Comparison of ENCODE assay signal across 1 cellular context in the genomic region with DNA sequence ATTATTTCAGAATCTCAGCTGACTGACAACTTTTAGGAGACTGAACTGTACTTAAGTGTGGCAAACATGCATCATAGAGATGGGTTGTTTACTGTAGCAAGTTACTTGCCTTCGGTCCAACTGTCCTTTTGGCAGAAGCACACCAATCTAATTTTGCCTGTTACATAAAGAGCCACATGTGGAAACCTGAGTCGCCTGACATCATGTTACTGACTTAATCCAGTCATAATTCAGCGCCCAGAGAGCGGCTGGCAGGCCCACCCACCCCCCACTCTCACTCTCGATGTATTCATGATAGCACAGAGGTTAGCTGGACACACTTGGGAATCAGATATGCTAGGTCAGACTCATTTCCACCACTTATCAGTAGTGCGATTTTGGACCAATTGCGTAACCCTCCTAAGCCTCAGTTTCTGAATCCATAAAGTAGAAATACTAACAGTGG.
TF ChIP-seq lines count a peak whose summit lies in the region.

No MANE protein-coding gene starts in this region.

TF ChIP-seq in HepG2, 621 proteins besides CTCF, POLR2A, EP300 and RAD21 (continued from another document and continues in another):
- TF ChIP-seq NFYC (CRISPR knock-in tag; IDR thresholded peaks at IDR 0.05) (0 out of 2 replicates have a peak, but pooled peaks have one; percentile 29), SALL1 (CRISPR knock-in tag; IDR thresholded peaks at IDR 0.05) (peak; percentile 67), ZNF354B (CRISPR knock-in tag; IDR thresholded peaks at IDR 0.05) (no peak), ZNF580 (CRISPR knock-in tag; IDR thresholded peaks at IDR 0.05; ENCODE audit: borderline replicate concordance, low read depth) (no peak), ONECUT2 (CRISPR knock-in tag; IDR thresholded peaks at IDR 0.05) (peak; percentile 47; the same call in 1 of the 2 replicates), ZNF367 (CRISPR knock-in tag; IDR thresholded peaks at IDR 0.05; ENCODE audit: borderline replicate concordance) (no peak), NFYB (CRISPR knock-in tag; IDR thresholded peaks at IDR 0.05) (no peak), NPAS2 (CRISPR knock-in tag; IDR thresholded peaks at IDR 0.05; ENCODE audit: borderline replicate concordance) (no peak), NR2C2 (CRISPR knock-in tag; IDR thresholded peaks at IDR 0.05; ENCODE audit: borderline replicate concordance) (no peak), ZNF652 (CRISPR knock-in tag; IDR thresholded peaks at IDR 0.05; ENCODE audit: borderline replicate concordance, low read depth) (no peak), HMG20A (CRISPR knock-in tag; IDR thresholded peaks at IDR 0.05; ENCODE audit: borderline replicate concordance) (peak; percentile 36; the same call in 1 of the 2 replicates), ZNF746 (CRISPR knock-in tag; IDR thresholded peaks at IDR 0.05) (no peak), KDM1A (CRISPR knock-in tag; IDR thresholded peaks at IDR 0.05) (no peak), ZBTB4 (CRISPR knock-in tag; IDR thresholded peaks at IDR 0.05; ENCODE audit: borderline replicate concordance) (no peak), MED13 (CRISPR knock-in tag; IDR thresholded peaks at IDR 0.05) (no peak), GTF2F1 (IDR thresholded peaks at IDR 0.05; ENCODE audit: low read length) (no peak), THAP8 (CRISPR knock-in tag; IDR thresholded peaks at IDR 0.05; ENCODE audit: borderline replicate concordance) (no peak), IKZF5 (CRISPR knock-in tag; IDR thresholded peaks at IDR 0.05) (0 out of 2 replicates have a peak, but pooled peaks have one; percentile 19), ZNF556 (CRISPR knock-in tag; IDR thresholded peaks at IDR 0.05; ENCODE audit: borderline replicate concordance) (no peak), STAT5B (CRISPR knock-in tag; IDR thresholded peaks at IDR 0.05) (no peak), ZNF383 (CRISPR knock-in tag; IDR thresholded peaks at IDR 0.05; ENCODE audit: borderline replicate concordance) (no peak), SMC3 (IDR thresholded peaks at IDR 0.05; ENCODE audit: low read length) (no peak), EZH2 (conservative IDR thresholded peaks at IDR 0.05; ENCODE audit: low read depth, low read length) (no peak), MAZ (IDR thresholded peaks at IDR 0.05; ENCODE audit: borderline replicate concordance, low read depth, low read length) (no peak), MAZ (CRISPR knock-in tag; IDR thresholded peaks at IDR 0.05; ENCODE audit: low read depth) (no peak), HIC2 (CRISPR knock-in tag; IDR thresholded peaks at IDR 0.05; ENCODE audit: low read depth) (no peak), CAMTA2 (CRISPR knock-in tag; IDR thresholded peaks at IDR 0.05; ENCODE audit: borderline replicate concordance) (no peak), ZNF883 (CRISPR knock-in tag; IDR thresholded peaks at IDR 0.05; ENCODE audit: not compliant biosample characterization) (no peak), MEF2D (CRISPR knock-in tag; IDR thresholded peaks at IDR 0.05) (no peak), YEATS2 (CRISPR knock-in tag; IDR thresholded peaks at IDR 0.05; ENCODE audit: borderline replicate concordance) (no peak), ZNF180 (CRISPR knock-in tag; IDR thresholded peaks at IDR 0.05; ENCODE audit: borderline replicate concordance, low read depth) (no peak), ZBTB20 (CRISPR knock-in tag; IDR thresholded peaks at IDR 0.05; ENCODE audit: borderline replicate concordance, low read depth) (no peak), FOXJ3 (CRISPR knock-in tag; IDR thresholded peaks at IDR 0.05; ENCODE audit: borderline replicate concordance) (no peak), RFX1 (IDR thresholded peaks at IDR 0.05) (no peak), ZBTB21 (CRISPR knock-in tag; IDR thresholded peaks at IDR 0.05) (peak; percentile 65; the same call in 1 of the 2 replicates), KDM6A (CRISPR knock-in tag; IDR thresholded peaks at IDR 0.05; ENCODE audit: low read depth) (no peak), TP53 (CRISPR knock-in tag; conservative IDR thresholded peaks at IDR 0.05) (no peak), REPIN1 (CRISPR knock-in tag; IDR thresholded peaks at IDR 0.05; ENCODE audit: borderline replicate concordance, low read depth) (no peak), FOXK1 (CRISPR knock-in tag; IDR thresholded peaks at IDR 0.05; ENCODE audit: borderline replicate concordance, low read depth) (0 out of 2 replicates have a peak, but pooled peaks have one; percentile 50), MATR3 (CRISPR knock-in tag; IDR thresholded peaks at IDR 0.05) (no peak), MAFF (IDR thresholded peaks at IDR 0.05; ENCODE audit: low read depth, low read length) (no peak), ZNF781 (CRISPR knock-in tag; IDR thresholded peaks at IDR 0.05; ENCODE audit: borderline replicate concordance, not compliant biosample characterization) (no peak), ZFAT (CRISPR knock-in tag; conservative IDR thresholded peaks at IDR 0.05) (no peak), ZNF800 (CRISPR knock-in tag; IDR thresholded peaks at IDR 0.05) (no peak), CENPT (CRISPR knock-in tag; IDR thresholded peaks at IDR 0.05; ENCODE audit: low read depth) (no peak), ZNF543 (CRISPR knock-in tag; IDR thresholded peaks at IDR 0.05) (no peak), ZNF24 (IDR thresholded peaks at IDR 0.05) (no peak), ZMAT3 (CRISPR knock-in tag; conservative IDR thresholded peaks at IDR 0.05) (no peak)
- TF ChIP-seq, protein P1, sequence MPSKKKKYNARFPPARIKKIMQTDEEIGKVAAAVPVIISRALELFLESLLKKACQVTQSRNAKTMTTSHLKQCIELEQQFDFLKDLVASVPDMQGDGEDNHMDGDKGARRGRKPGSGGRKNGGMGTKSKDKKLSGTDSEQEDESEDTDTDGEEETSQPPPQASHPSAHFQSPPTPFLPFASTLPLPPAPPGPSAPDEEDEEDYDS (CRISPR knock-in tag; IDR thresholded peaks at IDR 0.05) = no peak
- TF ChIP-seq, protein P2, sequence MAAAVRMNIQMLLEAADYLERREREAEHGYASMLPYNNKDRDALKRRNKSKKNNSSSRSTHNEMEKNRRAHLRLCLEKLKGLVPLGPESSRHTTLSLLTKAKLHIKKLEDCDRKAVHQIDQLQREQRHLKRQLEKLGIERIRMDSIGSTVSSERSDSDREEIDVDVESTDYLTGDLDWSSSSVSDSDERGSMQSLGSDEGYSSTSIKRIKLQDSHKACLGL (CRISPR knock-in tag; IDR thresholded peaks at IDR 0.05) = no peak
- TF ChIP-seq, protein P3, sequence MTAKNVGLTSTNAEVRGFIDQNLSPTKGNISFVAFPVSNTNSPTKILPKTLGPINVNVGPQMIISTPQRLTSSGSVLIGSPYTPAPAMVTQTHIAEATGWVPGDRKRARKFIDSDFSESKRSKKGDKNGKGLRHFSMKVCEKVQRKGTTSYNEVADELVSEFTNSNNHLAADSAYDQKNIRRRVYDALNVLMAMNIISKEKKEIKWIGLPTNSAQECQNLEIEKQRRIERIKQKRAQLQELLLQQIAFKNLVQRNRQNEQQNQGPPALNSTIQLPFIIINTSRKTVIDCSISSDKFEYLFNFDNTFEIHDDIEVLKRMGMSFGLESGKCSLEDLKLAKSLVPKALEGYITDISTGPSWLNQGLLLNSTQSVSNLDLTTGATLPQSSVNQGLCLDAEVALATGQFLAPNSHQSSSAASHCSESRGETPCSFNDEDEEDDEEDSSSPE (CRISPR knock-in tag; IDR thresholded peaks at IDR 0.05) = no peak
- TF ChIP-seq, protein P4, sequence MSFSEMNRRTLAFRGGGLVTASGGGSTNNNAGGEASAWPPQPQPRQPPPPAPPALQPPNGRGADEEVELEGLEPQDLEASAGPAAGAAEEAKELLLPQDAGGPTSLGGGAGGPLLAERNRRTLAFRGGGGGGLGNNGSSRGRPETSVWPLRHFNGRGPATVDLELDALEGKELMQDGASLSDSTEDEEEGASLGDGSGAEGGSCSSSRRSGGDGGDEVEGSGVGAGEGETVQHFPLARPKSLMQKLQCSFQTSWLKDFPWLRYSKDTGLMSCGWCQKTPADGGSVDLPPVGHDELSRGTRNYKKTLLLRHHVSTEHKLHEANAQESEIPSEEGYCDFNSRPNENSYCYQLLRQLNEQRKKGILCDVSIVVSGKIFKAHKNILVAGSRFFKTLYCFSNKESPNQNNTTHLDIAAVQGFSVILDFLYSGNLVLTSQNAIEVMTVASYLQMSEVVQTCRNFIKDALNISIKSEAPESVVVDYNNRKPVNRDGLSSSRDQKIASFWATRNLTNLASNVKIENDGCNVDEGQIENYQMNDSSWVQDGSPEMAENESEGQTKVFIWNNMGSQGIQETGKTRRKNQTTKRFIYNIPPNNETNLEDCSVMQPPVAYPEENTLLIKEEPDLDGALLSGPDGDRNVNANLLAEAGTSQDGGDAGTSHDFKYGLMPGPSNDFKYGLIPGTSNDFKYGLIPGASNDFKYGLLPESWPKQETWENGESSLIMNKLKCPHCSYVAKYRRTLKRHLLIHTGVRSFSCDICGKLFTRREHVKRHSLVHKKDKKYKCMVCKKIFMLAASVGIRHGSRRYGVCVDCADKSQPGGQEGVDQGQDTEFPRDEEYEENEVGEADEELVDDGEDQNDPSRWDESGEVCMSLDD (CRISPR knock-in tag; IDR thresholded peaks at IDR 0.05; ENCODE audit: borderline replicate concordance) = no peak
- TF ChIP-seq, protein P5, sequence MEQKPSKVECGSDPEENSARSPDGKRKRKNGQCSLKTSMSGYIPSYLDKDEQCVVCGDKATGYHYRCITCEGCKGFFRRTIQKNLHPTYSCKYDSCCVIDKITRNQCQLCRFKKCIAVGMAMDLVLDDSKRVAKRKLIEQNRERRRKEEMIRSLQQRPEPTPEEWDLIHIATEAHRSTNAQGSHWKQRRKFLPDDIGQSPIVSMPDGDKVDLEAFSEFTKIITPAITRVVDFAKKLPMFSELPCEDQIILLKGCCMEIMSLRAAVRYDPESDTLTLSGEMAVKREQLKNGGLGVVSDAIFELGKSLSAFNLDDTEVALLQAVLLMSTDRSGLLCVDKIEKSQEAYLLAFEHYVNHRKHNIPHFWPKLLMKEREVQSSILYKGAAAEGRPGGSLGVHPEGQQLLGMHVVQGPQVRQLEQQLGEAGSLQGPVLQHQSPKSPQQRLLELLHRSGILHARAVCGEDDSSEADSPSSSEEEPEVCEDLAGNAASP (CRISPR knock-in tag; IDR thresholded peaks at IDR 0.05; ENCODE audit: borderline replicate concordance) = 0 out of 2 replicates have a peak, but pooled peaks have one; percentile 28
